Comparison of ENCODE assay signal across 2 cellular contexts in the genomic region with DNA sequence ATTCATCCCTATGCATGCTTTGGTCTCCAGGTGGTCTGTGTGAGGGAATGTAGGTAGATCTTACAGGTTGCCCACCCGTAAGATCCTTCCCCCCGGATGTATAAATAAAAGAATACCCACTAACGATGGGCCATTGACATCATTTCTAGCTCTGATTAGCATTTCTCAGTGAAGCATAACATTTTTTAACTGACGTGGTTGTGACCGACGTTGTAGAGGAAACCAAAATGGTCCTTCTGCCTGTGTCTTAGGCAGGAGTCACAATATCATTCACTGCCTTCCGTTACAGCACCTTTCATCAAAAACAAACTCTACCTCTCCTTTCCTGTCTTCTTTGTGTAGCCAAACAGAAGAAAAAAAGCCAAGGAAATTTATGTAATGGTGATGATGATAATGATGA.
TF ChIP-seq lines count a peak whose summit lies in the region.

No MANE protein-coding gene starts in this region.

TF ChIP-seq in SK-N-SH, 30 proteins besides CTCF, POLR2A, EP300 and RAD21 (continued from another document):
- TF ChIP-seq USF2 (IDR thresholded peaks at IDR 0.05; ENCODE audit: borderline replicate concordance, low read depth, low read length) = no peak
- no peak for TF ChIP-seq TCF12 (IDR thresholded peaks at IDR 0.05)
- no peak for TF ChIP-seq SIN3A (IDR thresholded peaks at IDR 0.05; ENCODE audit: borderline replicate concordance, low read depth, low read length)
- TF ChIP-seq RXRA (IDR thresholded peaks at IDR 0.05; ENCODE audit: borderline replicate concordance, low read depth) = no peak
- TF ChIP-seq MXI1 (IDR thresholded peaks at IDR 0.05; ENCODE audit: low read depth, low read length) = no peak
- TF ChIP-seq MEF2A (IDR thresholded peaks at IDR 0.05; ENCODE audit: borderline replicate concordance, low read depth) = no peak
- no peak for TF ChIP-seq IRF3 (IDR thresholded peaks at IDR 0.05; ENCODE audit: low read depth, low read length)
- no peak for TF ChIP-seq ELF1 (IDR thresholded peaks at IDR 0.05)
- TF ChIP-seq JUND (IDR thresholded peaks at IDR 0.05) = no peak
- TF ChIP-seq TEAD4 (IDR thresholded peaks at IDR 0.05; ENCODE audit: borderline replicate concordance, insufficient read depth) = no peak
- TF ChIP-seq FOSL2 (IDR thresholded peaks at IDR 0.05; ENCODE audit: borderline replicate concordance, low read depth) = no peak
- no peak for TF ChIP-seq REST (IDR thresholded peaks at IDR 0.05; ENCODE audit: low read depth, low read length)

TF ChIP-seq in SK-N-SH treated with all-trans-retinoic acid at 6 μM for 48 hours, 23 proteins besides CTCF, POLR2A, EP300 and RAD21 (continued from another document):
- TF ChIP-seq, protein P1, sequence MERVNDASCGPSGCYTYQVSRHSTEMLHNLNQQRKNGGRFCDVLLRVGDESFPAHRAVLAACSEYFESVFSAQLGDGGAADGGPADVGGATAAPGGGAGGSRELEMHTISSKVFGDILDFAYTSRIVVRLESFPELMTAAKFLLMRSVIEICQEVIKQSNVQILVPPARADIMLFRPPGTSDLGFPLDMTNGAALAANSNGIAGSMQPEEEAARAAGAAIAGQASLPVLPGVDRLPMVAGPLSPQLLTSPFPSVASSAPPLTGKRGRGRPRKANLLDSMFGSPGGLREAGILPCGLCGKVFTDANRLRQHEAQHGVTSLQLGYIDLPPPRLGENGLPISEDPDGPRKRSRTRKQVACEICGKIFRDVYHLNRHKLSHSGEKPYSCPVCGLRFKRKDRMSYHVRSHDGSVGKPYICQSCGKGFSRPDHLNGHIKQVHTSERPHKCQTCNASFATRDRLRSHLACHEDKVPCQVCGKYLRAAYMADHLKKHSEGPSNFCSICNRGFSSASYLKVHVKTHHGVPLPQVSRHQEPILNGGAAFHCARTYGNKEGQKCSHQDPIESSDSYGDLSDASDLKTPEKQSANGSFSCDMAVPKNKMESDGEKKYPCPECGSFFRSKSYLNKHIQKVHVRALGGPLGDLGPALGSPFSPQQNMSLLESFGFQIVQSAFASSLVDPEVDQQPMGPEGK (CRISPR knock-in tag; IDR thresholded peaks at IDR 0.05; ENCODE audit: borderline replicate concordance) = no peak
- no peak for TF ChIP-seq ISL1 (CRISPR knock-in tag; IDR thresholded peaks at IDR 0.05)
- TF ChIP-seq, protein P2, sequence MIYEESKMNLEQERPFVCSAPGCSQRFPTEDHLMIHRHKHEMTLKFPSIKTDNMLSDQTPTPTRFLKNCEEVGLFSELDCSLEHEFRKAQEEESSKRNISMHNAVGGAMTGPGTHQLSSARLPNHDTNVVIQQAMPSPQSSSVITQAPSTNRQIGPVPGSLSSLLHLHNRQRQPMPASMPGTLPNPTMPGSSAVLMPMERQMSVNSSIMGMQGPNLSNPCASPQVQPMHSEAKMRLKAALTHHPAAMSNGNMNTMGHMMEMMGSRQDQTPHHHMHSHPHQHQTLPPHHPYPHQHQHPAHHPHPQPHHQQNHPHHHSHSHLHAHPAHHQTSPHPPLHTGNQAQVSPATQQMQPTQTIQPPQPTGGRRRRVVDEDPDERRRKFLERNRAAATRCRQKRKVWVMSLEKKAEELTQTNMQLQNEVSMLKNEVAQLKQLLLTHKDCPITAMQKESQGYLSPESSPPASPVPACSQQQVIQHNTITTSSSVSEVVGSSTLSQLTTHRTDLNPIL (CRISPR knock-in tag; IDR thresholded peaks at IDR 0.05; ENCODE audit: low read depth) = no peak
- no peak for TF ChIP-seq ZC3H10 (CRISPR knock-in tag; IDR thresholded peaks at IDR 0.05)
- TF ChIP-seq, protein P3, sequence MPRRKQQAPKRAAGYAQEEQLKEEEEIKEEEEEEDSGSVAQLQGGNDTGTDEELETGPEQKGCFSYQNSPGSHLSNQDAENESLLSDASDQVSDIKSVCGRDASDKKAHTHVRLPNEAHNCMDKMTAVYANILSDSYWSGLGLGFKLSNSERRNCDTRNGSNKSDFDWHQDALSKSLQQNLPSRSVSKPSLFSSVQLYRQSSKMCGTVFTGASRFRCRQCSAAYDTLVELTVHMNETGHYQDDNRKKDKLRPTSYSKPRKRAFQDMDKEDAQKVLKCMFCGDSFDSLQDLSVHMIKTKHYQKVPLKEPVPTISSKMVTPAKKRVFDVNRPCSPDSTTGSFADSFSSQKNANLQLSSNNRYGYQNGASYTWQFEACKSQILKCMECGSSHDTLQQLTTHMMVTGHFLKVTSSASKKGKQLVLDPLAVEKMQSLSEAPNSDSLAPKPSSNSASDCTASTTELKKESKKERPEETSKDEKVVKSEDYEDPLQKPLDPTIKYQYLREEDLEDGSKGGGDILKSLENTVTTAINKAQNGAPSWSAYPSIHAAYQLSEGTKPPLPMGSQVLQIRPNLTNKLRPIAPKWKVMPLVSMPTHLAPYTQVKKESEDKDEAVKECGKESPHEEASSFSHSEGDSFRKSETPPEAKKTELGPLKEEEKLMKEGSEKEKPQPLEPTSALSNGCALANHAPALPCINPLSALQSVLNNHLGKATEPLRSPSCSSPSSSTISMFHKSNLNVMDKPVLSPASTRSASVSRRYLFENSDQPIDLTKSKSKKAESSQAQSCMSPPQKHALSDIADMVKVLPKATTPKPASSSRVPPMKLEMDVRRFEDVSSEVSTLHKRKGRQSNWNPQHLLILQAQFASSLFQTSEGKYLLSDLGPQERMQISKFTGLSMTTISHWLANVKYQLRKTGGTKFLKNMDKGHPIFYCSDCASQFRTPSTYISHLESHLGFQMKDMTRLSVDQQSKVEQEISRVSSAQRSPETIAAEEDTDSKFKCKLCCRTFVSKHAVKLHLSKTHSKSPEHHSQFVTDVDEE (CRISPR knock-in tag; IDR thresholded peaks at IDR 0.05) = no peak
- TF ChIP-seq ZFP30 (CRISPR knock-in tag; IDR thresholded peaks at IDR 0.05) = no peak
TF ChIP-seq in SK-N-SH treated with all-trans-retinoic acid at 6 μM for 48 hours: peak in this region for 0.
